Comparison of ENCODE assay signal across 8 cellular contexts in genomic region chr22:20437253-20438065, GRCh38. TPM values are rescaled to one million over a fixed set of nuclear protein-coding genes. Genes with fewer than 3 reads are reported as not detected.
DNase-seq lines count a peak whose midpoint lies in the region; ATAC-seq and TF ChIP-seq lines count a peak whose summit lies in the region.

SCARF2 (minus strand) TSS chr22:20437825; CDS start chr22:20437754, 71 bp downstream.

- peak; percentile 32 for ATAC-seq in CD8-positive, alpha-beta T cell
- no peak for ATAC-seq in HG03095 (IDR thresholded peaks at IDR 0.05; ENCODE audit: unreplicated experiment)

- peak within 1 kb of the TSS; percentile 48 for H3K4me3 ChIP-seq in CD8-positive, alpha-beta T cell (ENCODE audit: low read depth, low read length)
- H3K4me3 ChIP-seq in ectodermal cell (ENCODE audit: insufficient read depth, low read depth, low read length) (peak within 1 kb of the TSS; percentile 46), urinary bladder (ENCODE audit: low read depth, low read length) (peak within 1 kb of the TSS; percentile 72)

- no peaks in the 10 kb centered on the region for H3K9me3 ChIP-seq in CD8-positive, alpha-beta T cell (ENCODE audit: low read length)
- H3K9me3 ChIP-seq in ectodermal cell (ENCODE audit: control insufficient read depth, low read length), result no peaks in the 10 kb centered on the region

- no peak for TF ChIP-seq CTCF in CD8-positive, alpha-beta T cell (IDR thresholded peaks at IDR 0.05)

- no peak within 1 kb of the TSS for H3K27ac ChIP-seq in CD8-positive, alpha-beta T cell (ENCODE audit: low read depth, low read length)
- H3K27ac ChIP-seq in ectodermal cell (ENCODE audit: insufficient read depth, low read depth, low read length, poor library complexity, severe bottlenecking) (no peak within 1 kb of the TSS), urinary bladder (ENCODE audit: low read depth) (peak within 1 kb of the TSS; percentile 85)

- intact Hi-C loops in CD8-positive, alpha-beta T cell (cut with DNase I, micrococcal nuclease), result no loop called here

- H3K36me3 Mint-ChIP-seq in CD8-positive, alpha-beta T cell, result peaks cover 7% of the 10 kb centered on the region

- POLR2A ChIA-PET in CD8-positive, alpha-beta T cell (lab: Charles Lee), result no interaction called here

- peaks cover 5% of the 10 kb centered on the region for H3K36me3 ChIP-seq in CD8-positive, alpha-beta T cell (ENCODE audit: insufficient read depth, low read length)
- H3K36me3 ChIP-seq in ectodermal cell (ENCODE audit: control insufficient read depth, insufficient read depth, low read length), result peaks cover 3% of the 10 kb centered on the region
- H3K36me3 ChIP-seq in urinary bladder (ENCODE audit: insufficient read depth), result no peaks in the 10 kb centered on the region

- CTCF ChIA-PET in CD8-positive, alpha-beta T cell (lab: Charles Lee), result no interaction called here

- H3K9me3 Mint-ChIP-seq in CD8-positive, alpha-beta T cell, result no peaks in the 10 kb centered on the region

- no peak for DNase-seq in CD8-positive, alpha-beta T cell
- DNase-seq in M059J (ENCODE audit: low read depth) (peak; percentile 34), mesenteric fat pad (ENCODE audit: low spot score) (peak; percentile 84), DMS79 (lab: John Stamatoyannopoulos, UW) (no peak), SKM-1 treated with dmso at 0.1 percent for 144 hours (lab: John Stamatoyannopoulos, UW; ENCODE audit: unreplicated experiment) (no peak)

- no peak within 1 kb of the TSS for H3K27ac Mint-ChIP-seq in CD8-positive, alpha-beta T cell

- peaks cover 21% of the 10 kb centered on the region for H3K27me3 ChIP-seq in CD8-positive, alpha-beta T cell (ENCODE audit: insufficient read depth, low read length)
- H3K27me3 ChIP-seq in ectodermal cell (ENCODE audit: control insufficient read depth, insufficient read depth, low read length, poor library complexity, severe bottlenecking), result peaks cover 76% of the 10 kb centered on the region

- 1% methylated on average over 87 of the region's 87 CpGs for WGBS in ectodermal cell, 2 experiments
- WGBS in urinary bladder, result under 1% methylated on average over 86 of the region's 87 CpGs

- peaks cover 22% of the 10 kb centered on the region for H3K4me1 ChIP-seq in CD8-positive, alpha-beta T cell (ENCODE audit: insufficient read depth, low read length)
- H3K4me1 ChIP-seq in ectodermal cell (ENCODE audit: control insufficient read depth, insufficient read depth, low read length) (peaks cover 9% of the 10 kb centered on the region), urinary bladder (ENCODE audit: insufficient read depth) (no peaks in the 10 kb centered on the region)

- peaks cover 21% of the 10 kb centered on the region for H3K4me1 Mint-ChIP-seq in CD8-positive, alpha-beta T cell (ENCODE audit: low read depth)

- peaks cover 35% of the 10 kb centered on the region for H3K27me3 Mint-ChIP-seq in CD8-positive, alpha-beta T cell (ENCODE audit: low read depth)

- H3K4me3 Mint-ChIP-seq in CD8-positive, alpha-beta T cell, result peak within 1 kb of the TSS; percentile 83

RNA-seq across cellular contexts. Expression of gene SCARF2, which starts in this region (rescaled TPM):
- total RNA-seq in CD8-positive, alpha-beta T cell, result 1 to 10 TPM; 2.6 to 2.7 TPM
- 10.3 and 24.3 TPM in 2 replicates for total RNA-seq in M059J (2014; rRNA removed; shearing (Covaris generic))
- polyA plus RNA-seq in ectodermal cell (2013, experiment 1 of 4), result 2.6 TPM
- 3.7 TPM for polyA plus RNA-seq in ectodermal cell (2013, experiment 2 of 4)
- 3.3 TPM for polyA plus RNA-seq in ectodermal cell (2013, experiment 3 of 4)
- 4.7 TPM for polyA plus RNA-seq in ectodermal cell (2013, experiment 4 of 4)
- total RNA-seq in mesenteric fat pad (21.1 TPM), urinary bladder (10.4 TPM)
- 16.8 TPM for polyA plus RNA-seq in urinary bladder

Comparison
In these comparisons a context has a peak if more than half of its experiments do, and no peak if none do; other contexts are left out.
1. DNase-seq: peak in M059J (single experiment) and mesenteric fat pad (single experiment); none in CD8-positive, alpha-beta T cell (0 of 7), DMS79 (single experiment) and SKM-1 treated with dmso at 0.1 percent for 144 hours (single experiment).
2. Peak in every context shown above with its lines, with median percentiles within 50 percentile points of each other: H3K4me3 ChIP-seq.